Comparison of ENCODE assay signal across 28 cellular contexts in genomic region chr4:121879135-121879534, GRCh38.
"Had no signal": no experiment of that assay in that cellular context is flagged by ENCODE, and none has a peak within 500 bp of the region (broad histone marks: within the 10 kb centered on the region; RNA-seq: fewer than 3 reads in every experiment).

No MANE protein-coding gene starts in this region.

- H3K36me3 ChIP-seq: colonic mucosa, esophagus muscularis mucosa, esophagus squamous epithelium, gastrocnemius medialis, gastroesophageal sphincter, heart left ventricle, heart right ventricle had no signal

- H3K9me3 ChIP-seq: colonic mucosa, esophagus muscularis mucosa, esophagus squamous epithelium, gastrocnemius medialis, gastroesophageal sphincter, heart left ventricle, heart right ventricle had no signal

- H3K27me3 ChIP-seq: colonic mucosa, esophagus muscularis mucosa, gastrocnemius medialis had no signal

- DNase-seq: colonic mucosa; cortex of kidney; dermis blood vessel endothelial cell; dorsolateral prefrontal cortex; effector CD4-positive, alpha-beta T cell; effector CD8-positive, alpha-beta T cell; effector memory CD4-positive, alpha-beta T cell; effector memory CD8-positive, alpha-beta T cell; endodermal cell; erythroblast; esophagus squamous epithelium; foreskin fibroblast; foreskin keratinocyte; foreskin melanocyte; gastrocnemius medialis; glutamatergic neuron; head of caudate nucleus; heart left ventricle; heart right ventricle had no signal

- H3K27ac ChIP-seq: colonic mucosa, coronary artery, dorsolateral prefrontal cortex, epithelial cell of prostate, esophagus muscularis mucosa, esophagus squamous epithelium, foreskin keratinocyte, gastrocnemius medialis, gastroesophageal sphincter, heart left ventricle, heart right ventricle had no signal

- ATAC-seq: effector memory CD8-positive, alpha-beta T cell; esophagus mucosa; foreskin keratinocyte; gastrocnemius medialis; gastroesophageal sphincter; heart left ventricle; heart right ventricle had no signal

- H3K4me3 ChIP-seq: colonic mucosa, coronary artery, dorsolateral prefrontal cortex, esophagus muscularis mucosa, esophagus squamous epithelium, gastrocnemius medialis, gastroesophageal sphincter, heart left ventricle, heart right ventricle had no signal

- FAIRE-seq: colon, endometrium, endothelial cell of umbilical vein, frontal cortex had no signal

- H3K4me1 ChIP-seq: colonic mucosa, esophagus muscularis mucosa, esophagus squamous epithelium, foreskin keratinocyte, gastrocnemius medialis, gastroesophageal sphincter, heart left ventricle, heart right ventricle had no signal
